In genomic region chr6:37029249-37029959, GRCh38 we compare ENCODE assay signal across 8 cellular contexts. TPM values are rescaled to one million over a fixed set of nuclear protein-coding genes. Genes with fewer than 3 reads are reported as not detected.
DNase-seq lines count a peak whose midpoint lies in the region; ATAC-seq and TF ChIP-seq lines count a peak whose summit lies in the region.

No MANE protein-coding gene starts in this region.

- TF ChIP-seq CTCF in VCaP (conservative IDR thresholded peaks at IDR 0.05) = peak; percentile 77
- peak; percentile 77 to 82 (median 79) for TF ChIP-seq CTCF in testis (IDR thresholded peaks at IDR 0.05)

- 61 to 68% methylated on average over 4 of the region's 4 CpGs for WGBS in testis, 2 donors

- H3K27me3 ChIP-seq in testis = no peaks in the 10 kb centered on the region

- H3K4me3 ChIP-seq in testis = no peak overlapping the region

- H3K27ac Mint-ChIP-seq in effector memory CD8-positive, alpha-beta T cell = peak overlapping the region; percentile 13 to 64

- H3K27ac ChIP-seq in VCaP (no peak overlapping the region), testis (no peak overlapping the region)

- peak; percentile 57 for ATAC-seq in effector memory CD8-positive, alpha-beta T cell (replicated peaks)
- no peak for ATAC-seq in GM18502 (IDR thresholded peaks at IDR 0.05; ENCODE audit: poor library complexity, unreplicated experiment)

- no peaks in the 10 kb centered on the region for H3K36me3 ChIP-seq in testis (ENCODE audit: low read depth, missing control alignments)

- intact Hi-C loops in testis (cut with DNase I; ENCODE audit: low total_unique reads) = loop anchor here (10.0 kb wide), 1 partner anchor 145 kb away; the partner anchor contains the start of gene PIM1

- H3K36me3 Mint-ChIP-seq in effector memory CD8-positive, alpha-beta T cell (ENCODE audit: insufficient read depth) = peaks cover 19% of the 10 kb centered on the region

- H3K4me1 Mint-ChIP-seq in effector memory CD8-positive, alpha-beta T cell (ENCODE audit: low read depth in 2 of 2) = peaks cover 29 to 31% of the 10 kb centered on the region in 2 donors

- no peak for TF ChIP-seq POLR2A in testis (IDR thresholded peaks at IDR 0.05)

- H3K4me1 ChIP-seq in testis = no peaks in the 10 kb centered on the region

- DNase-seq in activated effector memory CD4-positive, alpha-beta T cell treated with anti-CD3 and anti-CD28 coated beads, Interleukin-2, amount 50 U/mL, for 16 hours = peak; percentile 77
- DNase-seq in activated effector memory CD4-positive, alpha-beta T cell treated with Interleukin-2 at 50 U/mL for 16 hours = no peak
- peak; percentile 93 for DNase-seq in MV-4-11 (lab: John Stamatoyannopoulos, UW)
- DNase-seq in effector memory CD8-positive, alpha-beta T cell = peak in 1 of 3 experiments; percentile 30
- peak; percentile 85 to 88 for DNase-seq in lung microvascular endothelial cell (ENCODE audit: low read depth in 2 of 2)
- DNase-seq in testis = peak; percentile 81

- no peaks in the 10 kb centered on the region for H3K9me3 ChIP-seq in testis

- H3K9me3 Mint-ChIP-seq in effector memory CD8-positive, alpha-beta T cell = peaks cover 0 to 2% of the 10 kb centered on the region in 2 donors

- no peaks in the 10 kb centered on the region for H3K27me3 Mint-ChIP-seq in effector memory CD8-positive, alpha-beta T cell

- H3K4me3 Mint-ChIP-seq in effector memory CD8-positive, alpha-beta T cell = no peak overlapping the region

RNA-seq across cellular contexts. Expression of gene FGD2, which starts 23.9 kb away (rescaled TPM):
- total RNA-seq in lung microvascular endothelial cell (not detected in 2 replicates), testis (10 to 100 TPM in 1 of 2 donors, 1 to 10 TPM in 1; 7.0 to 16.0 TPM)
- polyA plus RNA-seq in testis (ENCODE audit: insufficient read depth, low read depth, low replicate concordance) = 5.8 TPM

RNA-seq across cellular contexts. Expression of gene MTCH1, which starts 43.4 kb away (rescaled TPM):
- total RNA-seq in lung microvascular endothelial cell (183 and 192 TPM in 2 replicates), testis (100 to 1,000 TPM; 227 to 316 TPM)
- 157 TPM for polyA plus RNA-seq in testis (ENCODE audit: insufficient read depth, low read depth, low replicate concordance)
